ENCODE assay signal across 13 cellular contexts in the genomic region with DNA sequence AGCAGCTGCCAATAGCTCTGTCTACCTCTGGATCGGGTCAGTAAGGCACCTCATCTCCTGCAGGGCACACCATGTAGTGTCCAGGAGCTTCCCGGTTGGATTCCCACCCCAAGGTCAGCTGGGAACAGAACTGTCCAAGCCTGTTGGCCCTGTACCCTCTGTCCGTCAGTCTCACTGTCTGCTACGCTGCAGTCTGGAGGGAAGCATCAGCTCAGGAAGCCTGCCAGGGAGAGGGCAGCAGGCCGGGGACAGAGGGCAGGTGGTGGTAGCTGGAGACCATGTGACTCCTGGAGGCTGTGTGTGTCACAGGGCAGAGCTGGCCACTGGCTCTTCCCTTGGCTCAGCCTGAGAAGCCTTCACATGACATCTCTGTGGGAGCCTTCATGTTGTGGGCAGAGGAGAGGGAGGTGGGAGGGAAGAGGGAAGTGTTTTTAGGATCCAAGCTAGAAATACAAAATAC.
DNase-seq lines count a peak whose midpoint lies in the region; ATAC-seq, FAIRE-seq and TF ChIP-seq lines count a peak whose summit lies in the region.
"Had no signal": no experiment of that assay in that cellular context is flagged by ENCODE, and none has a peak within 500 bp of the region (broad histone marks: within the 10 kb centered on the region; RNA-seq: fewer than 3 reads in every experiment).

No MANE protein-coding gene starts in this region.

- H3K9ac ChIP-seq in K562 (ENCODE audit: insufficient read depth in 1 of 2, low read depth in 2 of 2, low read length in 2 of 2): peak overlapping the region in 1 of 2 experiments; percentile 27; a peak in 2 of 4 replicates

- no peak overlapping the region for H3K4me2 ChIP-seq in K562 (ENCODE audit: insufficient read depth, low read length)

- H3K27me3 ChIP-seq in K562 (ENCODE audit: control insufficient read depth in 2 of 2, insufficient read depth in 2 of 2, low read length in 2 of 2) (peaks cover 3 to 39% of the 10 kb centered on the region in 2 experiments), psoas muscle (ENCODE audit: insufficient read depth in 3 of 3, low read length in 2 of 3) (no peaks in the 10 kb centered on the region)

- no peaks in the 10 kb centered on the region for H3K9me1 ChIP-seq in K562 (ENCODE audit: control insufficient read depth, insufficient read depth, low read length)

- CTCF ChIA-PET in K562 (lab: Yijun Ruan, JAX; ENCODE audit: low intra/inter-chr PET ratio): no interaction called here

- no peak for TF ChIP-seq RAD21 in K562 (CRISPR knock-in tag; conservative IDR thresholded peaks at IDR 0.05 in 1 of 2, IDR thresholded peaks at IDR 0.05 in 1 of 2)

- BruUV-seq in K562 (replicated peaks; lab: Mats Ljungman, UMichigan): no TSS peak

- ATAC-seq in K562 (no peak), left ventricle myocardium superior (peak; percentile 73), psoas muscle (peak; percentile 76 to 83 (median 78)), GM19467 (IDR thresholded peaks at IDR 0.05; ENCODE audit: unreplicated experiment) (no peak), GM21367 (IDR thresholded peaks at IDR 0.05; ENCODE audit: unreplicated experiment) (no peak), GM18867 (IDR thresholded peaks at IDR 0.05; ENCODE audit: unreplicated experiment) (no peak)
- ATAC-seq: naive thymus-derived CD4-positive, alpha-beta T cell had no signal

- 0% methylated on average over 5 of the region's 5 CpGs for WGBS in K562 (ENCODE audit: insufficient coverage, low coverage, missing lambda C conversion rate)
- WGBS in psoas muscle, 3 donors: 16 to 27% (median 26%) methylated on average over 5 of the region's 5 CpGs

- no peaks in the 10 kb centered on the region for H3K79me2 ChIP-seq in K562 (ENCODE audit: control insufficient read depth, insufficient read depth, low read length)

- H3K9me3 ChIP-seq in K562 (replicated peaks; ENCODE audit: control insufficient read depth, insufficient read depth, low read depth, low read length) (no peaks in the 10 kb centered on the region), psoas muscle (no peaks in the 10 kb centered on the region)

- POLR2A ChIA-PET in K562 (lab: Yijun Ruan, JAX): interaction anchor here (1.1 to 1.8 kb wide), 2 partner anchors 9 to 29 kb away, joined by 3 to 4 read pairs; no protein-coding TSS in a partner anchor

- TF ChIP-seq CTCF in AG10803 (conservative IDR thresholded peaks at IDR 0.05; ENCODE audit: low read length): no peak
- TF ChIP-seq CTCF in K562 (IDR thresholded peaks at IDR 0.05 in 2 of 3, conservative IDR thresholded peaks at IDR 0.05 in 1 of 3; ENCODE audit: insufficient read depth in 2 of 3, low read depth in 1 of 3, low read length in 3 of 3): no peak
- no peak for TF ChIP-seq CTCF in psoas muscle (IDR thresholded peaks at IDR 0.05)

- H3K4me3 ChIP-seq in AG10803 (ENCODE audit: low read length) (no peak overlapping the region), K562 (no peak overlapping the region), psoas muscle (no peak overlapping the region)

- no peaks in the 10 kb centered on the region for H3K4me1 ChIP-seq in K562 (replicated peaks in 1 of 2; ENCODE audit: control insufficient read depth in 2 of 2, insufficient read depth in 2 of 2, low read length in 2 of 2)
- H3K4me1 ChIP-seq in psoas muscle: peaks cover 34% of the 10 kb centered on the region

- in situ Hi-C loops in K562 (cut with MboI): no loop called here

- no peak for FAIRE-seq in K562 (lab: Jason Lieb, UNC)

- H2AFZ ChIP-seq in K562 (ENCODE audit: low read depth, low read length): no peak overlapping the region

- H3K27ac ChIP-seq in K562 (ENCODE audit: extremely low read depth, low read depth, low read length) (no peak overlapping the region), psoas muscle (peak overlapping the region; percentile 85)

- no peaks in the 10 kb centered on the region for H3K36me3 ChIP-seq in K562 (ENCODE audit: control insufficient read depth, insufficient read depth, low read length)
- H3K36me3 ChIP-seq in psoas muscle (ENCODE audit: insufficient read depth in 1 of 2, low read depth in 1 of 2): no peaks in the 10 kb centered on the region

- no peak for TF ChIP-seq POLR2A in K562 (conservative IDR thresholded peaks at IDR 0.05)

- no peaks in the 10 kb centered on the region for H4K20me1 ChIP-seq in K562 (replicated peaks; ENCODE audit: control insufficient read depth, insufficient read depth, low read length)

- intact Hi-C loops in K562 (cut with micrococcal nuclease): no loop called here
- intact Hi-C loops in left ventricle myocardium superior (cut with micrococcal nuclease): loop anchor here (5.0 kb wide), 1 partner anchor 466 kb away; the partner anchor contains the start of gene NR4A3
- intact Hi-C loops in psoas muscle (cut with DNase I): loop anchor here (2.0 to 5.0 kb wide), 2 partner anchors 98 to 466 kb away; partner anchors contain the start of gene NR4A3 (in 1 of the 2)

- no peak for TF ChIP-seq EP300 in K562 (IDR thresholded peaks at IDR 0.05; ENCODE audit: low read length)

- DNase-seq in AG10803 (ENCODE audit: low read depth) (peak; percentile 30), K562 (ENCODE audit: extremely low read depth in 1 of 4, low spot score in 3 of 4) (no peak), left ventricle myocardium superior (peak; percentile 78), psoas muscle (peak; percentile 79 to 93), OCI-M1 (lab: John Stamatoyannopoulos, UW) (no peak)
- DNase-seq: activated CD4-positive, alpha-beta T cell treated with anti-CD3 and anti-CD28 coated beads for 1 hour; amniotic stem cell; naive thymus-derived CD4-positive, alpha-beta T cell; NCI-H2171 treated with DMSO at 0.1 percent for 48 hours; stimulated activated CD4-positive, alpha-beta T cell treated with anti-CD3 and anti-CD28 coated beads, Interleukin-12 subunit alpha, Interleukin-12 subunit beta, amount 100 ng/mL, for 4 hours had no signal

TF ChIP-seq in K562, 482 proteins besides CTCF, POLR2A, EP300 and RAD21:
- TF ChIP-seq MEF2A (IDR thresholded peaks at IDR 0.05; ENCODE audit: control insufficient read depth, low read depth, low read length) (no peak), USF1 (CRISPR knock-in tag; IDR thresholded peaks at IDR 0.05) (0 out of 2 replicates have a peak, but pooled peaks have one; percentile 13), ZNF707 (CRISPR knock-in tag; conservative IDR thresholded peaks at IDR 0.05) (no peak), GTF2A2 (tag; IDR thresholded peaks at IDR 0.05) (no peak), RBM39 (optimal IDR thresholded peaks at IDR 0.05; ENCODE audit: low read depth, low read length) (no peak)

Comparison
In these comparisons a context has a peak if more than half of its experiments do, and no peak if none do; other contexts are left out.
1. DNase-seq: peak in AG10803 (single experiment), left ventricle myocardium superior (single experiment) and psoas muscle (2 of 2); none in K562 (0 of 4) and OCI-M1 (single experiment).
2. ATAC-seq: peak in left ventricle myocardium superior (single experiment) and psoas muscle (4 of 4); none in K562 (single experiment), GM19467 (single experiment), GM21367 (single experiment) and GM18867 (single experiment).